8 cellular contexts compared by ENCODE assay signal in genomic region chr3:159616234-159616825, GRCh38.
DNase-seq lines count a peak whose midpoint lies in the region; ATAC-seq and TF ChIP-seq lines count a peak whose summit lies in the region.

No MANE protein-coding gene starts in this region.

- H3K4me2 ChIP-seq in H9 (ENCODE audit: insufficient read depth, insufficient read length, low read length) = no peak overlapping the region

- TF ChIP-seq POLR2A in stomach (IDR thresholded peaks at IDR 0.05) = no peak

- no peak overlapping the region for H2AK5ac ChIP-seq in H9 (ENCODE audit: insufficient read length, low read length)

- no peak overlapping the region for H4K91ac ChIP-seq in H9 (ENCODE audit: insufficient read length, low read depth, low read length)

- no peaks in the 10 kb centered on the region for H3K79me2 ChIP-seq in H9 (ENCODE audit: insufficient read depth, low read length)

- no peak overlapping the region for H4K8ac ChIP-seq in H9 (replicated peaks; ENCODE audit: insufficient read length, low read depth, low read length)

- no peaks in the 10 kb centered on the region for H4K20me1 ChIP-seq in H9 (ENCODE audit: control insufficient read depth, insufficient read depth, insufficient read length)

- H3K27me3 ChIP-seq in H9 (ENCODE audit: insufficient read depth, low read length) (no peaks in the 10 kb centered on the region), stomach (no peaks in the 10 kb centered on the region)

- H2BK15ac ChIP-seq in H9 (ENCODE audit: low read depth, low read length) = no peak overlapping the region

- H2BK5ac ChIP-seq in H9 (ENCODE audit: insufficient read length, low read length) = no peak overlapping the region

- no peak overlapping the region for H3K23ac ChIP-seq in H9 (ENCODE audit: insufficient read length, low read depth, low read length)

- H2BK20ac ChIP-seq in H9 (ENCODE audit: low read depth, low read length, poor library complexity, severe bottlenecking) = no peak overlapping the region

- no peak overlapping the region for H3K4me3 Mint-ChIP-seq in H9
- no peak overlapping the region for H3K4me3 Mint-ChIP-seq in glutamatergic neuron (ENCODE audit: unreplicated experiment)
- H3K4me3 Mint-ChIP-seq in activated naive CD4-positive, alpha-beta T cell treated with anti-CD3 and anti-CD28 coated beads for 36 hours = no peak overlapping the region
- H3K4me3 Mint-ChIP-seq in CD14-positive monocyte = no peak overlapping the region

- no peak overlapping the region for H3K4ac ChIP-seq in H9 (ENCODE audit: low read depth, low read length)

- TF ChIP-seq EP300 in stomach (IDR thresholded peaks at IDR 0.05) = no peak

- no peaks in the 10 kb centered on the region for H3K36me3 Mint-ChIP-seq in H9 (ENCODE audit: insufficient read depth in 1 of 3, low read depth in 3 of 3)
- no peaks in the 10 kb centered on the region for H3K36me3 Mint-ChIP-seq in glutamatergic neuron (ENCODE audit: unreplicated experiment)
- no peaks in the 10 kb centered on the region for H3K36me3 Mint-ChIP-seq in activated naive CD4-positive, alpha-beta T cell treated with anti-CD3 and anti-CD28 coated beads for 36 hours (ENCODE audit: low read depth)
- no peaks in the 10 kb centered on the region for H3K36me3 Mint-ChIP-seq in CD14-positive monocyte

- H3K56ac ChIP-seq in H9 (ENCODE audit: insufficient read length, low read depth, low read length) = no peak overlapping the region

- H3K14ac ChIP-seq in H9 (ENCODE audit: insufficient read depth, low read length) = no peak overlapping the region

- H3K36me3 ChIP-seq in stomach = no peaks in the 10 kb centered on the region

- H3K27me3 Mint-ChIP-seq in H9 (ENCODE audit: low read depth) (no peaks in the 10 kb centered on the region; the same call in none of the 2 replicates), glutamatergic neuron (ENCODE audit: unreplicated experiment) (no peaks in the 10 kb centered on the region), CD14-positive monocyte (ENCODE audit: low read depth in 3 of 3) (peaks cover 0 to 1% (median 0%) of the 10 kb centered on the region in 3 donors)
- H3K27me3 Mint-ChIP-seq in activated naive CD4-positive, alpha-beta T cell treated with anti-CD3 and anti-CD28 coated beads for 36 hours (ENCODE audit: low read depth) = no peaks in the 10 kb centered on the region

- peak; percentile 46 for DNase-seq in H9
- DNase-seq in SK-MEL-5 (ENCODE audit: low read depth, low spot score) = peak; percentile 66
- DNase-seq in glutamatergic neuron = peak; percentile 33
- peak; percentile 39 for DNase-seq in stomach
- no peak for DNase-seq in activated naive CD4-positive, alpha-beta T cell treated with anti-CD3 and anti-CD28 coated beads for 36 hours
- no peak for DNase-seq in GM19238 (ENCODE audit: insufficient read length, low spot score)
- no peak for DNase-seq in CD14-positive monocyte (ENCODE audit: low spot score)

- no peaks in the 10 kb centered on the region for H3K23me2 ChIP-seq in H9 (ENCODE audit: insufficient read length, low read depth, low read length, poor library complexity, severe bottlenecking)

- no peak overlapping the region for H3K18ac ChIP-seq in H9 (ENCODE audit: insufficient read length, low read depth, low read length)

- no peak overlapping the region for H2BK120ac ChIP-seq in H9 (ENCODE audit: low read depth, low read length, poor library complexity, severe bottlenecking)

- no peak overlapping the region for H3K4me3 ChIP-seq in stomach

- no peak overlapping the region for H3K9ac ChIP-seq in H9 (ENCODE audit: extremely low read depth, insufficient read length, low read length)

- H3K4me1 ChIP-seq in H9 (ENCODE audit: insufficient read depth, low read length) = no peaks in the 10 kb centered on the region
- H3K4me1 ChIP-seq in stomach = peaks cover 0 to 14% (median 2%) of the 10 kb centered on the region in 4 donors

- in situ Hi-C loops in SK-MEL-5 (cut with HindIII; ENCODE audit: low pct_unique_long_range_greater_than_20kb, low sequenced_read_pairs) = no loop called here

- H3K9me3 Mint-ChIP-seq in H9 = no peaks in the 10 kb centered on the region
- no peaks in the 10 kb centered on the region for H3K9me3 Mint-ChIP-seq in glutamatergic neuron (ENCODE audit: unreplicated experiment)
- H3K9me3 Mint-ChIP-seq in activated naive CD4-positive, alpha-beta T cell treated with anti-CD3 and anti-CD28 coated beads for 36 hours = peaks cover 2% of the 10 kb centered on the region
- no peaks in the 10 kb centered on the region for H3K9me3 Mint-ChIP-seq in CD14-positive monocyte

- WGBS in H9 (ENCODE audit: extremely low coverage, insufficient read length, low lambda C conversion rate) = no CpG with 5 or more reads among the region's 7 CpGs
- 31 to 45% (median 41%) methylated on average over 7 of the region's 7 CpGs for WGBS in stomach, 5 donors

- H3K27ac ChIP-seq in H9 (ENCODE audit: insufficient read length, low read depth, low read length) = no peak overlapping the region
- no peak overlapping the region for H3K27ac ChIP-seq in stomach

- no peak overlapping the region for H3T11ph ChIP-seq in H9 (ENCODE audit: low read length)

- no peak overlapping the region for H2AFZ ChIP-seq in H9 (ENCODE audit: low read length)

- H2BK12ac ChIP-seq in H9 (ENCODE audit: insufficient read length, low read depth, low read length) = no peak overlapping the region

- CTCF ChIA-PET in activated naive CD4-positive, alpha-beta T cell treated with anti-CD3 and anti-CD28 coated beads for 36 hours (lab: Charles Lee) = no interaction called here

- H4K5ac ChIP-seq in H9 (ENCODE audit: insufficient read length, low read depth, low read length) = no peak overlapping the region

- H3K4me1 Mint-ChIP-seq in H9 (peaks cover 23 to 26% of the 10 kb centered on the region in 2 experiments), glutamatergic neuron (ENCODE audit: low read depth, unreplicated experiment) (no peaks in the 10 kb centered on the region), CD14-positive monocyte (no peaks in the 10 kb centered on the region)
- no peaks in the 10 kb centered on the region for H3K4me1 Mint-ChIP-seq in activated naive CD4-positive, alpha-beta T cell treated with anti-CD3 and anti-CD28 coated beads for 36 hours (ENCODE audit: low read depth)

- peak; percentile 74 for TF ChIP-seq CTCF in H9 (conservative IDR thresholded peaks at IDR 0.05)
- peak; percentile 29 for TF ChIP-seq CTCF in glutamatergic neuron (IDR thresholded peaks at IDR 0.05; ENCODE audit: partially characterized antibody, unreplicated experiment)
- TF ChIP-seq CTCF in stomach (IDR thresholded peaks at IDR 0.05) = peak in 5 of 7 experiments; percentile 36 to 68 (median 50)
- TF ChIP-seq CTCF in CD14-positive monocyte (IDR thresholded peaks at IDR 0.05) = no peak

- ATAC-seq in GM18868 (IDR thresholded peaks at IDR 0.05; ENCODE audit: unreplicated experiment) = no peak

- intact Hi-C loops in stomach (cut with DNase I; ENCODE audit: low total_unique reads) (no loop called here), CD14-positive monocyte (cut with micrococcal nuclease) (no loop called here)
- intact Hi-C loops in activated naive CD4-positive, alpha-beta T cell treated with anti-CD3 and anti-CD28 coated beads for 36 hours (cut with micrococcal nuclease) = no loop called here

- H3K9me3 ChIP-seq in H9 (ENCODE audit: control insufficient read depth, low read depth, low read length) (no peaks in the 10 kb centered on the region), stomach (no peaks in the 10 kb centered on the region)

- H3K27ac Mint-ChIP-seq in H9 (no peak overlapping the region), glutamatergic neuron (ENCODE audit: unreplicated experiment) (no peak overlapping the region), CD14-positive monocyte (no peak overlapping the region)
- no peak overlapping the region for H3K27ac Mint-ChIP-seq in activated naive CD4-positive, alpha-beta T cell treated with anti-CD3 and anti-CD28 coated beads for 36 hours

- H3K79me1 ChIP-seq in H9 (ENCODE audit: insufficient read depth, low read depth, low read length, poor library complexity, severe bottlenecking) = no peaks in the 10 kb centered on the region

Comparison
In these comparisons a context has a peak if more than half of its experiments do, and no peak if none do; other contexts are left out.
1. DNase-seq: peak in H9 (single experiment), SK-MEL-5 (single experiment), glutamatergic neuron (single experiment) and stomach (single experiment); none in activated naive CD4-positive, alpha-beta T cell treated with anti-CD3 and anti-CD28 coated beads for 36 hours (single experiment), GM19238 (single experiment) and CD14-positive monocyte (single experiment).